In genomic region chr2:43519711-43520221, GRCh38 we compare ENCODE assay signal across 8 cellular contexts.
DNase-seq lines count a peak whose midpoint lies in the region; ATAC-seq and TF ChIP-seq lines count a peak whose summit lies in the region.

No MANE protein-coding gene starts in this region.

- CTCF ChIA-PET in BJ (lab: Yijun Ruan, JAX) = interaction anchor here (0.6 to 1.6 kb wide), 7 partner anchors 10 to 148 kb away, joined by 3 to 7 read pairs (median 3); no protein-coding TSS in a partner anchor

- ATAC-seq in naive B cell (ENCODE audit: low read depth in 2 of 2) (peak in 1 of 2 donors; percentile 6), GM18867 (IDR thresholded peaks at IDR 0.05; ENCODE audit: unreplicated experiment) (no peak), HG02981 (IDR thresholded peaks at IDR 0.05; ENCODE audit: unreplicated experiment) (no peak)

- no peaks in the 10 kb centered on the region for H3K27me3 Mint-ChIP-seq in naive B cell

- no peak overlapping the region for H3K4me3 ChIP-seq in BJ (ENCODE audit: low read depth, low read length)
- no peak overlapping the region for H3K4me3 ChIP-seq in MG63

- peaks cover 0 to 3% of the 10 kb centered on the region in 2 donors for H3K36me3 Mint-ChIP-seq in naive B cell

- POLR2A ChIA-PET in BJ (lab: Charles Lee) = no interaction called here

- H3K4me1 Mint-ChIP-seq in naive B cell = peaks cover 21 to 34% (median 24%) of the 10 kb centered on the region in 3 donors

- no peak for TF ChIP-seq CTCF in BJ (IDR thresholded peaks at IDR 0.05; ENCODE audit: insufficient read depth, low read depth, low read length)

- H3K9me3 ChIP-seq in MG63 = no peaks in the 10 kb centered on the region

- peak overlapping the region in 4 of 6 donors; percentile 20 to 48 (median 32) for H3K27ac Mint-ChIP-seq in naive B cell

- DNase-seq in BJ (ENCODE audit: low read depth) (peak; percentile 89), MG63 (peak; percentile 58), dermis blood vessel endothelial cell (peak; percentile 76), naive B cell (no peak), NCI-H146 treated with DMSO at 0.1 percent for 48 hours (lab: John Stamatoyannopoulos, UW; ENCODE audit: unreplicated experiment) (no peak)
- DNase-seq in activated effector memory CD4-positive, alpha-beta T cell treated with anti-CD3 and anti-CD28 coated beads, Interleukin-2, amount 50 U/mL, for 16 hours = no peak

- no peaks in the 10 kb centered on the region for H3K9me3 Mint-ChIP-seq in naive B cell

- no peak overlapping the region for H3K4me3 Mint-ChIP-seq in naive B cell

- H3K27me3 ChIP-seq in BJ (ENCODE audit: control insufficient read depth, insufficient read depth, low read length) = no peaks in the 10 kb centered on the region
- no peaks in the 10 kb centered on the region for H3K27me3 ChIP-seq in MG63

- H3K36me3 ChIP-seq in BJ (ENCODE audit: control insufficient read depth, insufficient read depth, low read length) = no peaks in the 10 kb centered on the region
- peaks cover 2% of the 10 kb centered on the region; the same call in 1 of the 2 replicates for H3K36me3 ChIP-seq in MG63

Comparison
In these comparisons a context has a peak if more than half of its experiments do, and no peak if none do; other contexts are left out.
1. DNase-seq: peak in BJ (single experiment), MG63 (single experiment) and dermis blood vessel endothelial cell (single experiment); none in naive B cell (single experiment), activated effector memory CD4-positive, alpha-beta T cell treated with anti-CD3 and anti-CD28 coated beads, Interleukin-2, amount 50 U/mL, for 16 hours (single experiment) and NCI-H146 treated with DMSO at 0.1 percent for 48 hours (single experiment).